Comparison of ENCODE assay signal across 7 cellular contexts in genomic region chr6:149060300-149060984, GRCh38.
A peak's percentile ranks its signal among the peaks of the same experiment; 100 is the strongest.
DNase-seq lines count a peak whose midpoint lies in the region; ATAC-seq and TF ChIP-seq lines count a peak whose summit lies in the region.

No MANE protein-coding gene starts in this region.

- no peaks in the 10 kb centered on the region for H4K20me1 ChIP-seq in MM.1S (ENCODE audit: insufficient read depth, low read length)

- no peaks in the 10 kb centered on the region for H3K9me2 ChIP-seq in MM.1S (replicated peaks; ENCODE audit: insufficient read depth, low read length)

- no peak overlapping the region for H3K9ac ChIP-seq in MM.1S (ENCODE audit: low read length)

- no peaks in the 10 kb centered on the region for H3K27me3 ChIP-seq in MM.1S (replicated peaks; ENCODE audit: insufficient read depth, low read length)

- no peaks in the 10 kb centered on the region for H3F3A ChIP-seq in MM.1S (ENCODE audit: insufficient read depth, low read length)

- H3K36me3 Mint-ChIP-seq in activated naive CD8-positive, alpha-beta T cell treated with anti-CD3 and anti-CD28 coated beads, Interleukin-2, amount 50 U/mL, for 24 hours (ENCODE audit: low read depth) = no peaks in the 10 kb centered on the region
- H3K36me3 Mint-ChIP-seq in progenitor cell of endocrine pancreas (ENCODE audit: insufficient read depth) = no peaks in the 10 kb centered on the region

- H3K36me3 ChIP-seq in MM.1S (replicated peaks; ENCODE audit: insufficient read depth, low read length) = no peaks in the 10 kb centered on the region

- H3K4me3 ChIP-seq in MM.1S (ENCODE audit: low read length) = no peak overlapping the region

- peak; percentile 30 for DNase-seq in T follicular helper cell (ENCODE audit: low read depth)
- peak; percentile 54 for DNase-seq in activated naive CD8-positive, alpha-beta T cell treated with anti-CD3 and anti-CD28 coated beads, Interleukin-2, amount 50 U/mL, for 24 hours
- DNase-seq in progenitor cell of endocrine pancreas (ENCODE audit: low spot score, unreplicated experiment) = no peak
- DNase-seq in middle frontal gyrus (ENCODE audit: extremely low spot score, low spot score) = no peak
- no peak for DNase-seq in MM.1S

- no peak overlapping the region for H3K4me2 ChIP-seq in MM.1S (ENCODE audit: low read depth, low read length)

- peak; percentile 80 for ATAC-seq in GM19397 (IDR thresholded peaks at IDR 0.05; ENCODE audit: unreplicated experiment)
- ATAC-seq in HG03196 (IDR thresholded peaks at IDR 0.05; ENCODE audit: unreplicated experiment) = peak; percentile 81
- peak; percentile 94 for ATAC-seq in activated naive CD8-positive, alpha-beta T cell treated with anti-CD3 and anti-CD28 coated beads, Interleukin-2, amount 50 U/mL, for 24 hours

- H3K4me1 Mint-ChIP-seq in activated naive CD8-positive, alpha-beta T cell treated with anti-CD3 and anti-CD28 coated beads, Interleukin-2, amount 50 U/mL, for 24 hours = peaks cover 45% of the 10 kb centered on the region
- peaks cover 25% of the 10 kb centered on the region for H3K4me1 Mint-ChIP-seq in progenitor cell of endocrine pancreas (ENCODE audit: low read depth)

- no peaks in the 10 kb centered on the region for H3K9me3 ChIP-seq in MM.1S (replicated peaks; ENCODE audit: insufficient read depth, low read length)

- H2AFZ ChIP-seq in MM.1S (ENCODE audit: low read length) = no peak overlapping the region

- peak overlapping the region; percentile 63 for H3K4me3 Mint-ChIP-seq in activated naive CD8-positive, alpha-beta T cell treated with anti-CD3 and anti-CD28 coated beads, Interleukin-2, amount 50 U/mL, for 24 hours
- no peak overlapping the region for H3K4me3 Mint-ChIP-seq in progenitor cell of endocrine pancreas (ENCODE audit: low read depth)

- no peak for TF ChIP-seq CTCF in progenitor cell of endocrine pancreas (IDR thresholded peaks at IDR 0.05; ENCODE audit: unreplicated experiment)
- no peak for TF ChIP-seq CTCF in MM.1S (IDR thresholded peaks at IDR 0.05; ENCODE audit: low read length)

- H3K79me2 ChIP-seq in MM.1S (ENCODE audit: low read length) = no peaks in the 10 kb centered on the region

- H3K4me1 ChIP-seq in MM.1S (ENCODE audit: low read length) = no peaks in the 10 kb centered on the region

- no peaks in the 10 kb centered on the region for H3K27me3 Mint-ChIP-seq in activated naive CD8-positive, alpha-beta T cell treated with anti-CD3 and anti-CD28 coated beads, Interleukin-2, amount 50 U/mL, for 24 hours
- peaks cover 7% of the 10 kb centered on the region for H3K27me3 Mint-ChIP-seq in progenitor cell of endocrine pancreas

- H3K27ac Mint-ChIP-seq in activated naive CD8-positive, alpha-beta T cell treated with anti-CD3 and anti-CD28 coated beads, Interleukin-2, amount 50 U/mL, for 24 hours = peak overlapping the region; percentile 83
- H3K27ac Mint-ChIP-seq in progenitor cell of endocrine pancreas = peak overlapping the region; percentile 85

- H3K9me3 Mint-ChIP-seq in activated naive CD8-positive, alpha-beta T cell treated with anti-CD3 and anti-CD28 coated beads, Interleukin-2, amount 50 U/mL, for 24 hours = no peaks in the 10 kb centered on the region
- no peaks in the 10 kb centered on the region for H3K9me3 Mint-ChIP-seq in progenitor cell of endocrine pancreas (ENCODE audit: low read depth)

- H3K27ac ChIP-seq in MM.1S (ENCODE audit: low read length) = no peak overlapping the region

Comparison
In these comparisons a context has a peak if more than half of its experiments do, and no peak if none do; other contexts are left out.
1. DNase-seq: peak in T follicular helper cell (single experiment) and activated naive CD8-positive, alpha-beta T cell treated with anti-CD3 and anti-CD28 coated beads, Interleukin-2, amount 50 U/mL, for 24 hours (single experiment); none in progenitor cell of endocrine pancreas (single experiment), middle frontal gyrus (single experiment) and MM.1S (single experiment).
2. Peak in every context shown above with its lines, with median percentiles within 50 percentile points of each other: ATAC-seq.